ENCODE assay signal across 8 cellular contexts in the genomic region with DNA sequence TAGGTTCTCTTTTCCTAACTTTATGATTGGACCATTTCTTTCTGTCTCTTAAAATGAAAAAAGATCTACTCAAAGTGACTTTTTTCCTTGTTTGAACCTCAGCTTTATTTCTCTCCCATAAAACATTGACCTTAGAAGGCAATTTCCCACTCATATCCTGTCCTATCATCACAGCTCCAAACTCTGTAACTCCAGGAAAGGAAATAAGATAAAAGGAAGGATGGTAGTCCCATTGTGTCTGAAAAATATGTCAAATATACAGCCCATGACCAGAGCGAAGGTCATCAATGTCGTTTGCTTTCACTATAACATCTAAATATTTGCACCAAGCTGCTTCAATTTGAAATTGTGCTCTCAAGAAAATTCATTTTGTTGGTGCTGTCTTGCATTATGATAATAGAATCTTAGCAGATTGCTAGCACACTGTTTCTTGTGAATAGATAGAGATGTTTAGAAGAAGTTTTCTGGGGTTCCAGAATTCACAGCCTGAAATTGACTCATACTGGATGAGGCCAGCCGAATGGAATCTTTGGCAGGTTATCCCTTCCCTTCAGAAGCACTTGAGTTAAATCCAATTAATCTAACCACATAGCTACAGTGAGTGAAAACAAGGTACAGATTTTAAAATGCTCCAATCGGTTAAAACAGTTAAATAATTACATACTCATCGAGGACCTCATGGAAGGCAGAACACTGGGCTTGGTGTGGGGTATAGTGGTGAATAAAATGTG.
DNase-seq lines count a peak whose midpoint lies in the region; ATAC-seq and TF ChIP-seq lines count a peak whose summit lies in the region.

No MANE protein-coding gene starts in this region.

- peaks cover 92% of the 10 kb centered on the region for H3K4me1 ChIP-seq in Caco-2
- H3K4me1 ChIP-seq in gastroesophageal sphincter, result peaks cover 29 to 80% (median 43%) of the 10 kb centered on the region in 3 donors
- no peaks in the 10 kb centered on the region for H3K4me1 ChIP-seq in effector memory CD4-positive, alpha-beta T cell (ENCODE audit: control insufficient read depth, insufficient read depth, low read length, poor library complexity, severe bottlenecking)

- DNase-seq in Caco-2 (no peak), amniotic epithelial cell (ENCODE audit: low read depth) (peak; percentile 88), sciatic nerve (ENCODE audit: low spot score) (no peak), AML-193 (lab: John Stamatoyannopoulos, UW) (no peak), GF-D8 (lab: John Stamatoyannopoulos, UW) (no peak)
- DNase-seq in effector memory CD4-positive, alpha-beta T cell, result no peak

- TF ChIP-seq EP300 in gastroesophageal sphincter (IDR thresholded peaks at IDR 0.05), result no peak

- H3K27ac Mint-ChIP-seq in Caco-2 (ENCODE audit: unreplicated experiment), result no peak overlapping the region

- TF ChIP-seq CTCF in Caco-2 (IDR thresholded peaks at IDR 0.05; ENCODE audit: insufficient read depth in 1 of 2, low read depth in 1 of 2, low read length in 1 of 2, severe bottlenecking in 1 of 2, unreplicated experiment in 1 of 2) (no peak), gastroesophageal sphincter (IDR thresholded peaks at IDR 0.05) (no peak)

- H3K4me3 ChIP-seq in Caco-2 (ENCODE audit: low read depth, low read length) (no peak overlapping the region), gastroesophageal sphincter (no peak overlapping the region)
- H3K4me3 ChIP-seq in effector memory CD4-positive, alpha-beta T cell (ENCODE audit: insufficient read depth, low read depth, low read length, poor library complexity, severe bottlenecking), result no peak overlapping the region

- no peaks in the 10 kb centered on the region for H3K36me3 Mint-ChIP-seq in Caco-2 (ENCODE audit: insufficient read depth, unreplicated experiment)

- 38 to 45% methylated on average over 5 of the region's 5 CpGs for WGBS in gastroesophageal sphincter (ENCODE audit: low coverage in 1 of 2), 2 donors

- CTCF ChIA-PET in Caco-2 (lab: Charles Lee), result interaction anchor here (0.8 to 1.3 kb wide), 2 partner anchors 9 to 10 kb away, joined by 4 to 7 read pairs; no protein-coding TSS in a partner anchor

- POLR2A ChIA-PET in Caco-2 (lab: Charles Lee), result no interaction called here

- no peaks in the 10 kb centered on the region for H3K9me3 Mint-ChIP-seq in Caco-2 (ENCODE audit: unreplicated experiment)

- TF ChIP-seq POLR2A in gastroesophageal sphincter (IDR thresholded peaks at IDR 0.05), result no peak

- H3K27ac ChIP-seq in gastroesophageal sphincter, result peak overlapping the region; percentile 77 to 88 (median 82)
- no peak overlapping the region for H3K27ac ChIP-seq in effector memory CD4-positive, alpha-beta T cell (ENCODE audit: insufficient read depth, low read length, poor library complexity, severe bottlenecking)

- no peaks in the 10 kb centered on the region for H3K27me3 Mint-ChIP-seq in Caco-2 (ENCODE audit: insufficient read depth, unreplicated experiment)

- H3K9me3 ChIP-seq in Caco-2 (no peaks in the 10 kb centered on the region), gastroesophageal sphincter (no peaks in the 10 kb centered on the region)
- no peaks in the 10 kb centered on the region for H3K9me3 ChIP-seq in effector memory CD4-positive, alpha-beta T cell (ENCODE audit: control insufficient read depth, low read length)

- no peaks in the 10 kb centered on the region for H3K36me3 ChIP-seq in Caco-2 (ENCODE audit: control insufficient read depth, insufficient read depth, low read length)
- H3K36me3 ChIP-seq in gastroesophageal sphincter, result peaks cover 4 to 35% of the 10 kb centered on the region in 2 donors
- H3K36me3 ChIP-seq in effector memory CD4-positive, alpha-beta T cell (ENCODE audit: control insufficient read depth, insufficient read depth, low read length), result no peaks in the 10 kb centered on the region

- H3K27me3 ChIP-seq in Caco-2 (replicated peaks; ENCODE audit: control insufficient read depth, insufficient read depth, low read length) (no peaks in the 10 kb centered on the region), gastroesophageal sphincter (no peaks in the 10 kb centered on the region)
- H3K27me3 ChIP-seq in effector memory CD4-positive, alpha-beta T cell (replicated peaks; ENCODE audit: control insufficient read depth, insufficient read depth, low read length, poor library complexity, severe bottlenecking), result no peaks in the 10 kb centered on the region

- intact Hi-C loops in Caco-2 (cut with micrococcal nuclease; ENCODE audit: unreplicated experiment) (loop anchor here (5.0 kb wide), 1 partner anchor 78 kb away; no protein-coding TSS in a partner anchor), sciatic nerve (cut with DNase I) (no loop called here)

- H3K4me3 Mint-ChIP-seq in Caco-2 (ENCODE audit: unreplicated experiment), result peak overlapping the region; percentile 3

- ATAC-seq in gastroesophageal sphincter (no peak), sciatic nerve (peak; percentile 54), GM18511 (IDR thresholded peaks at IDR 0.05; ENCODE audit: unreplicated experiment) (no peak)

- BruUV-seq in Caco-2 (replicated peaks; lab: Mats Ljungman, UMichigan), result no TSS peak

- peaks cover 43% of the 10 kb centered on the region for H3K4me1 Mint-ChIP-seq in Caco-2 (ENCODE audit: low read depth, unreplicated experiment)
